2 cellular contexts compared by ENCODE assay signal in genomic region chr1:20079661-20080305, GRCh38.
TF ChIP-seq lines count a peak whose summit lies in the region.

No MANE protein-coding gene starts in this region.

TF ChIP-seq in HEK293, 187 proteins besides CTCF, POLR2A, EP300 and RAD21:
- TF ChIP-seq ZNF324 (tag by site-specific recombination; IDR thresholded peaks at IDR 0.05), result no peak
- no peak for TF ChIP-seq RBAK (tag by site-specific recombination; IDR thresholded peaks at IDR 0.05)
- no peak for TF ChIP-seq ZNF266 (tag by site-specific recombination; IDR thresholded peaks at IDR 0.05; ENCODE audit: low read depth)
- TF ChIP-seq ZNF670 (tag by site-specific recombination; IDR thresholded peaks at IDR 0.05; ENCODE audit: low read depth), result no peak
- TF ChIP-seq ZNF184 (tag by site-specific recombination; IDR thresholded peaks at IDR 0.05), result no peak
- TF ChIP-seq ZNF335 (tag by site-specific recombination; conservative IDR thresholded peaks at IDR 0.05), result 0 out of 2 replicates have a peak, but pooled peaks have one; percentile 14

TF ChIP-seq in H1, 55 proteins besides CTCF, POLR2A, EP300 and RAD21:
- TF ChIP-seq SIX5 (IDR thresholded peaks at IDR 0.05; ENCODE audit: low read depth, low read length) (no peak), TEAD4 (IDR thresholded peaks at IDR 0.05; ENCODE audit: low read depth, low read length) (no peak), CBX5 (IDR thresholded peaks at IDR 0.05; ENCODE audit: low read depth, low read length) (no peak), NANOG (IDR thresholded peaks at IDR 0.05; ENCODE audit: insufficient read depth, low read depth, low read length, poor library complexity, severe bottlenecking) (no peak), ZNF274 (IDR thresholded peaks at IDR 0.05; ENCODE audit: borderline replicate concordance, extremely low read depth, low read length) (no peak), SIN3A (conservative IDR thresholded peaks at IDR 0.05 in 1 of 2, IDR thresholded peaks at IDR 0.05 in 1 of 2; ENCODE audit: low read depth in 1 of 2, low read length in 2 of 2) (no peak)
- TF ChIP-seq, protein P1, sequence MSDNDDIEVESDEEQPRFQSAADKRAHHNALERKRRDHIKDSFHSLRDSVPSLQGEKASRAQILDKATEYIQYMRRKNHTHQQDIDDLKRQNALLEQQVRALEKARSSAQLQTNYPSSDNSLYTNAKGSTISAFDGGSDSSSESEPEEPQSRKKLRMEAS (IDR thresholded peaks at IDR 0.05), result no peak
TF ChIP-seq in H1: peak in this region for 0.
